Comparison of ENCODE assay signal across 1 cellular context in the genomic region with DNA sequence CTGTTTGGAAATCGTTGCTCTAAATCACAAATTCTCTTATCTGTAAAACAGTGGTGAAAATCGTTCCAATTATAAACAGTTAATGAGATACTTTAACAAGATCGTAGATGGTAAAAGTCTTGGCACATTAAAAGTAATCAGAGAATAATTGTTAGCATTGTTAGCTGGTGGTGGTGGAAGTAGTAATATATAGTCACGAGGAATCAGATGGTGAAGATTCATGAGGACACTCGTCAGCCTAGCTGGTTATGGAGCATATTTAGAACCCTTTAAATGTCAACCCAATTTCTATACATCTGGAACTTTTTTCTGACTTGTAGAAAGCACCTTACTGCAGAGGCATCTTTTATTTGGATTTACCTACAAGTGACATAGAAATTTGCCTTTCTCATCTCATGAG.
TF ChIP-seq lines count a peak whose summit lies in the region.

No MANE protein-coding gene starts in this region.

TF ChIP-seq in GM23338, 12 proteins besides CTCF, POLR2A, EP300 and RAD21:
- TF ChIP-seq REST (IDR thresholded peaks at IDR 0.05; ENCODE audit: unreplicated experiment) (no peak), JUNB (IDR thresholded peaks at IDR 0.05; ENCODE audit: unreplicated experiment) (no peak), ZNF331 (CRISPR knock-in tag; IDR thresholded peaks at IDR 0.05; ENCODE audit: low read depth) (no peak), EZH2phosphoT487 (IDR thresholded peaks at IDR 0.05; ENCODE audit: unreplicated experiment) (no peak)
